In the genomic region with DNA sequence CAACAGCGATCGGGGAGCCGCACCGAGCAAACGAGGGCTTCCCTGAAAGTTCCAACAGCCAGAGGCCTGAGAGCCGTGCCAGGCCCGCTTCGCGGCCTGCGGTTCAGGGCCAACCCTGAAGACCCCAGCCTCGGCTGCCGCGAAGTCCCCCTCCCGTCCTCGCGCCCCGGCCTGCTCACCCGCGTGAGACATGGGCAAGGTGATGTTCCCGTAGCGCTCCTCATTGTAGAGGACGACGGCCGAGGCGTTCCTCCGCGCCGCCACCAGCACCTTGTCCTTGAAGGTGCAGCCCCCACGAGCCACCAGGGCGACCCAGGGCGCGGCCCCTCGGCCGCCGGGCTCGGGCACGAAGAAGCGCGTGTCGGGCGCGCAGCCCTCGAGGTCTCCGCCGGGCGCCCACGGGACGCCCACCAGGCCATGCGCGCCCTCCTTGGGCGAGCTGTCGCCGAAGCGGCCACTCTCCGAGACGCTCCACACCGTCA, we compare ENCODE assay signal across 8 cellular contexts. TPM values are rescaled to one million over a fixed set of nuclear protein-coding genes. Genes with fewer than 3 reads are reported as not detected.
DNase-seq lines count a peak whose midpoint lies in the region; ATAC-seq, FAIRE-seq and TF ChIP-seq lines count a peak whose summit lies in the region.

No MANE protein-coding gene starts in this region.

- POLR2A ChIA-PET in CD4-positive, alpha-beta T cell (lab: Charles Lee), result interaction anchor here (0.8 to 2.0 kb wide), 16 partner anchors 8 to 389 kb away, joined by 3 to 79 read pairs (median 6); partner anchors contain the start of genes CNOT11, CREG2, MAP4K4 and RPL31

- TF ChIP-seq EP300 in gastroesophageal sphincter (IDR thresholded peaks at IDR 0.05), result no peak

- peak overlapping the region; percentile 70 for H3K9ac ChIP-seq in HUES6 (ENCODE audit: low read length)

- no peak for TF ChIP-seq POLR2A in gastroesophageal sphincter (IDR thresholded peaks at IDR 0.05)

- CTCF ChIA-PET in CD4-positive, alpha-beta T cell (lab: Charles Lee), result interaction anchor here (0.9 to 1.2 kb wide), 3 partner anchors 9 to 389 kb away, joined by 3 read pairs; partner anchors contain the start of gene MAP4K4

- peak overlapping the region; percentile 79 for H3K4me3 ChIP-seq in HUES6 (ENCODE audit: low read depth, low read length)
- peak overlapping the region; percentile 81 to 99 for H3K4me3 ChIP-seq in gastroesophageal sphincter
- peak overlapping the region; percentile 92 to 97 (median 95) for H3K4me3 ChIP-seq in pancreas

- in situ Hi-C loops in G401 (cut with HindIII; ENCODE audit: low sequenced_read_pairs), result no loop called here

- H3K27me3 ChIP-seq in CD4-positive, alpha-beta T cell (ENCODE audit: control insufficient read depth, insufficient read depth, low read length), result no peaks in the 10 kb centered on the region
- H3K27me3 ChIP-seq in HUES6 (ENCODE audit: control insufficient read depth, insufficient read depth, low read length) (peaks cover 4% of the 10 kb centered on the region; the same call in 1 of the 2 replicates), gastroesophageal sphincter (no peaks in the 10 kb centered on the region), pancreas (no peaks in the 10 kb centered on the region)

- WGBS in gastroesophageal sphincter (ENCODE audit: low coverage in 1 of 2), 2 donors, result 0% methylated on average over 3 of the region's 57 CpGs; no CpG with 5 or more reads in 1 of the 2 donors
- WGBS in pancreas, 2 donors, result 0% methylated on average over 49 to 57 of the region's 57 CpGs

- peak overlapping the region; percentile 95 for H3K27ac ChIP-seq in CD4-positive, alpha-beta T cell (ENCODE audit: low read depth, low read length)
- H3K27ac ChIP-seq in HUES6 (ENCODE audit: low read depth, low read length) (peak overlapping the region; percentile 54; the same call in 1 of the 2 replicates), gastroesophageal sphincter (peak overlapping the region; percentile 62 to 91 (median 86)), pancreas (peak overlapping the region; percentile 84 to 95 (median 88))

- no peak for TF ChIP-seq CTCF in CD4-positive, alpha-beta T cell (IDR thresholded peaks at IDR 0.05)
- TF ChIP-seq CTCF in gastroesophageal sphincter (IDR thresholded peaks at IDR 0.05) (no peak), pancreas (IDR thresholded peaks at IDR 0.05) (no peak)

- no peak for FAIRE-seq in pancreas (lab: Jason Lieb, UNC)

- H3K27me3 Mint-ChIP-seq in CD4-positive, alpha-beta T cell, result no peaks in the 10 kb centered on the region
- peaks cover 2% of the 10 kb centered on the region for H3K27me3 Mint-ChIP-seq in activated T-helper 1 cell treated with anti-CD3 and anti-CD28 coated beads, Interleukin-12 subunit alpha, Interleukin-12 subunit beta, Interleukin-2, Interleukin-4 antibody, amounts not matched to agents 30 ng/mL and 10 ng/mL and 1 ng/mL, durations not matched to agents 14 hours and 24 hours and 36 hours (ENCODE audit: insufficient read depth)

- H3K4me3 Mint-ChIP-seq in CD4-positive, alpha-beta T cell, result peak overlapping the region; percentile 98
- peak overlapping the region; percentile 92 for H3K4me3 Mint-ChIP-seq in activated T-helper 1 cell treated with anti-CD3 and anti-CD28 coated beads, Interleukin-12 subunit alpha, Interleukin-12 subunit beta, Interleukin-2, Interleukin-4 antibody, amounts not matched to agents 30 ng/mL and 10 ng/mL and 1 ng/mL, durations not matched to agents 14 hours and 24 hours and 36 hours

- peaks cover 45% of the 10 kb centered on the region for H3K36me3 Mint-ChIP-seq in CD4-positive, alpha-beta T cell (ENCODE audit: low read depth)
- H3K36me3 Mint-ChIP-seq in activated T-helper 1 cell treated with anti-CD3 and anti-CD28 coated beads, Interleukin-12 subunit alpha, Interleukin-12 subunit beta, Interleukin-2, Interleukin-4 antibody, amounts not matched to agents 30 ng/mL and 10 ng/mL and 1 ng/mL, durations not matched to agents 14 hours and 24 hours and 36 hours (ENCODE audit: low read depth), result peaks cover 22% of the 10 kb centered on the region

- DNase-seq in CD4-positive, alpha-beta T cell, result peak in 8 of 10 experiments; percentile 9 to 46 (median 23)
- no peak for DNase-seq in activated T-helper 1 cell treated with anti-CD3 and anti-CD28 coated beads, Interleukin-12 subunit alpha, Interleukin-12 subunit beta, Interleukin-2, Interleukin-4 antibody, amounts not matched to agents 30 ng/mL and 10 ng/mL and 1 ng/mL, durations not matched to agents 14 hours and 24 hours and 36 hours (ENCODE audit: low spot score)
- DNase-seq in pancreas, result peak in 5 of 6 donors; percentile 26 to 83 (median 52)
- DNase-seq in G401 (ENCODE audit: low spot score), result no peak
- no peak for DNase-seq in globus pallidus (ENCODE audit: low spot score)

- H3K36me3 ChIP-seq in HUES6 (ENCODE audit: control insufficient read depth, insufficient read depth, low read length) (no peaks in the 10 kb centered on the region), gastroesophageal sphincter (no peaks in the 10 kb centered on the region), pancreas (no peaks in the 10 kb centered on the region)

- H3K4me1 ChIP-seq in HUES6 (ENCODE audit: control insufficient read depth, insufficient read depth, low read length) (peaks cover 14% of the 10 kb centered on the region; the same call in 1 of the 2 replicates), gastroesophageal sphincter (peaks cover 0 to 59% (median 18%) of the 10 kb centered on the region in 3 donors), pancreas (peaks cover 12 to 40% (median 25%) of the 10 kb centered on the region in 3 donors)

- H3K9me3 Mint-ChIP-seq in CD4-positive, alpha-beta T cell, result no peaks in the 10 kb centered on the region
- H3K9me3 Mint-ChIP-seq in activated T-helper 1 cell treated with anti-CD3 and anti-CD28 coated beads, Interleukin-12 subunit alpha, Interleukin-12 subunit beta, Interleukin-2, Interleukin-4 antibody, amounts not matched to agents 30 ng/mL and 10 ng/mL and 1 ng/mL, durations not matched to agents 14 hours and 24 hours and 36 hours, result no peaks in the 10 kb centered on the region

- peaks cover 83% of the 10 kb centered on the region for H3K4me1 Mint-ChIP-seq in CD4-positive, alpha-beta T cell (ENCODE audit: low read depth)
- peaks cover 67% of the 10 kb centered on the region for H3K4me1 Mint-ChIP-seq in activated T-helper 1 cell treated with anti-CD3 and anti-CD28 coated beads, Interleukin-12 subunit alpha, Interleukin-12 subunit beta, Interleukin-2, Interleukin-4 antibody, amounts not matched to agents 30 ng/mL and 10 ng/mL and 1 ng/mL, durations not matched to agents 14 hours and 24 hours and 36 hours (ENCODE audit: low read depth)

- ATAC-seq in CD4-positive, alpha-beta T cell (ENCODE audit: poor library complexity), result peak; percentile 4
- ATAC-seq in GM21423 (IDR thresholded peaks at IDR 0.05; ENCODE audit: unreplicated experiment) (peak; percentile 20), gastroesophageal sphincter (no peak), pancreas (peak; percentile 4 to 28 (median 12))

- intact Hi-C loops in CD4-positive, alpha-beta T cell (cut with DNase I, micrococcal nuclease), result loop anchor here (1.0 to 5.0 kb wide), 6 partner anchors 20 to 389 kb away; partner anchors contain the start of genes CNOT11 (in 2 of the 2) and MAP4K4 (in 1 of the 2)
- intact Hi-C loops in activated T-helper 1 cell treated with anti-CD3 and anti-CD28 coated beads, Interleukin-12 subunit alpha, Interleukin-12 subunit beta, Interleukin-2, Interleukin-4 antibody, amounts not matched to agents 30 ng/mL and 10 ng/mL and 1 ng/mL, durations not matched to agents 14 hours and 24 hours and 36 hours (cut with micrococcal nuclease), result loop anchor here (1.0 to 10.0 kb wide), 12 partner anchors 20 to 1129 kb away; partner anchors contain the start of genes CNOT11, RFX8, RPL31 and TBC1D8
- intact Hi-C loops in pancreas (cut with DNase I), result no loop called here

- peak overlapping the region; percentile 96 for H3K27ac Mint-ChIP-seq in CD4-positive, alpha-beta T cell
- H3K27ac Mint-ChIP-seq in activated T-helper 1 cell treated with anti-CD3 and anti-CD28 coated beads, Interleukin-12 subunit alpha, Interleukin-12 subunit beta, Interleukin-2, Interleukin-4 antibody, amounts not matched to agents 30 ng/mL and 10 ng/mL and 1 ng/mL, durations not matched to agents 14 hours and 24 hours and 36 hours, result peak overlapping the region; percentile 96

- no peaks in the 10 kb centered on the region for H3K9me3 ChIP-seq in CD4-positive, alpha-beta T cell (ENCODE audit: control insufficient read depth, low read length)
- H3K9me3 ChIP-seq in HUES6 (ENCODE audit: control insufficient read depth, insufficient read depth, low read depth, low read length) (no peaks in the 10 kb centered on the region), gastroesophageal sphincter (no peaks in the 10 kb centered on the region), pancreas (no peaks in the 10 kb centered on the region)

RNA-seq across cellular contexts. Expression of gene RNF149, which starts 0.5 kb away (rescaled TPM):
- 100 to 1,000 TPM; 139 to 150 TPM for total RNA-seq in CD4-positive, alpha-beta T cell
- total RNA-seq in activated T-helper 1 cell treated with anti-CD3 and anti-CD28 coated beads, Interleukin-12 subunit alpha, Interleukin-12 subunit beta, Interleukin-2, Interleukin-4 antibody, amounts not matched to agents 30 ng/mL and 10 ng/mL and 1 ng/mL, durations not matched to agents 14 hours and 24 hours and 36 hours, result 54.8 and 55.9 TPM in 2 replicates
- 10 to 100 TPM; 29.0 to 78.6 (median 44.4) TPM for total RNA-seq in gastroesophageal sphincter
- 10 to 100 TPM; 18.8 to 36.9 (median 24.5) TPM for total RNA-seq in pancreas
- 10 to 100 TPM; 24.3 to 27.1 TPM for polyA plus RNA-seq in pancreas
- 21.7 and 26.7 TPM in 2 replicates for total RNA-seq in G401 (2014; rRNA removed; shearing (Covaris generic))

RNA-seq across cellular contexts. Expression of gene CNOT11, which starts 55.3 kb away (rescaled TPM):
- 10 to 100 TPM; 39.4 to 46.8 TPM for total RNA-seq in CD4-positive, alpha-beta T cell
- 70.6 and 74.7 TPM in 2 replicates for total RNA-seq in activated T-helper 1 cell treated with anti-CD3 and anti-CD28 coated beads, Interleukin-12 subunit alpha, Interleukin-12 subunit beta, Interleukin-2, Interleukin-4 antibody, amounts not matched to agents 30 ng/mL and 10 ng/mL and 1 ng/mL, durations not matched to agents 14 hours and 24 hours and 36 hours
- total RNA-seq in gastroesophageal sphincter (10 to 100 TPM; 26.8 to 36.7 (median 27.8) TPM), pancreas (10 to 100 TPM; 15.4 to 25.4 (median 17.6) TPM)
- polyA plus RNA-seq in pancreas, result 10 to 100 TPM; 10.2 to 20.3 TPM
- 82.5 and 89.0 TPM in 2 replicates for total RNA-seq in G401 (2014; rRNA removed; shearing (Covaris generic))

Comparison
In these comparisons a context has a peak if more than half of its experiments do, and no peak if none do; other contexts are left out.
1. DNase-seq: peak in CD4-positive, alpha-beta T cell (8 of 10) and pancreas (5 of 6); none in activated T-helper 1 cell treated with anti-CD3 and anti-CD28 coated beads, Interleukin-12 subunit alpha, Interleukin-12 subunit beta, Interleukin-2, Interleukin-4 antibody, amounts not matched to agents 30 ng/mL and 10 ng/mL and 1 ng/mL, durations not matched to agents 14 hours and 24 hours and 36 hours (single experiment), G401 (single experiment) and globus pallidus (single experiment).
2. intact Hi-C loops: an anchor here in CD4-positive, alpha-beta T cell (1.0 to 5.0 kb wide) and activated T-helper 1 cell treated with anti-CD3 and anti-CD28 coated beads, Interleukin-12 subunit alpha, Interleukin-12 subunit beta, Interleukin-2, Interleukin-4 antibody, amounts not matched to agents 30 ng/mL and 10 ng/mL and 1 ng/mL, durations not matched to agents 14 hours and 24 hours and 36 hours (1.0 to 10.0 kb wide); none called in pancreas.
3. Peak in every context shown above with its lines, with median percentiles within 50 percentile points of each other: H3K27ac ChIP-seq and H3K4me3 ChIP-seq.